In the genomic region with DNA sequence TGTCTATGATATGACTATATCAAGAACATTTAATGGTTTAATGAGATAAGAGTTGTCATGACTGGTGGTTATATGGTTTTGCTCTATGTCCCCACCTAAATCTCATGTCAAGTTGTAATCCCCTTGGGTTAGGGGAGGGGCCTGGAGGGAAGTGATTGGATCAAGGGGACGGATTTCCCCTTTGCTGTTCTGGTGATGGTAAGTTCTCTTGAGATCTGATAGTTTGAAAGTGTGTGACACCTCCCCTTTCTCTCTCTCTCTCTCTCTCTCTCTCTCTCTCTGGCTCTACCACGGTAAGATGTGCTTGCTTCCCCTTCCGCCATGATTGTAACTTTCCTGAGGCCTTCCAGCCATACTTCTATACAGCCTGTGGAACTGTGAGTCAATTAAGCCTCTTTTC, we compare ENCODE assay signal across 2 cellular contexts.
TF ChIP-seq lines count a peak whose summit lies in the region.

No MANE protein-coding gene starts in this region.

TF ChIP-seq in A549, 52 proteins besides CTCF, POLR2A, EP300 and RAD21 (continued from another document):
- TF ChIP-seq HES2 (IDR thresholded peaks at IDR 0.05) (no peak), RFX5 (IDR thresholded peaks at IDR 0.05) (no peak), JUNB (IDR thresholded peaks at IDR 0.05) (no peak), HOXA7 (CRISPR knock-in tag; IDR thresholded peaks at IDR 0.05) (no peak)

TF ChIP-seq in IMR-90, 13 proteins besides CTCF, POLR2A, EP300 and RAD21 (continued from another document):
- TF ChIP-seq USF2 (IDR thresholded peaks at IDR 0.05; ENCODE audit: low read depth, low read length) (no peak), BHLHE40 (IDR thresholded peaks at IDR 0.05; ENCODE audit: low read depth, low read length) (no peak), RCOR1 (IDR thresholded peaks at IDR 0.05; ENCODE audit: insufficient replicate concordance, low read length) (no peak), MXI1 (IDR thresholded peaks at IDR 0.05; ENCODE audit: borderline replicate concordance, low read depth, low read length) (no peak), ELK1 (IDR thresholded peaks at IDR 0.05; ENCODE audit: borderline replicate concordance, low read depth, low read length) (no peak), RFX5 (IDR thresholded peaks at IDR 0.05; ENCODE audit: low read depth, low read length) (no peak), NFE2L2 (IDR thresholded peaks at IDR 0.05; ENCODE audit: low read depth, low read length) (no peak)
